1 cellular context compared by ENCODE assay signal in genomic region chr2:46481541-46482193, GRCh38.
TF ChIP-seq lines count a peak whose summit lies in the region.

No MANE protein-coding gene starts in this region.

TF ChIP-seq in HEK293, 187 proteins besides CTCF, POLR2A, EP300 and RAD21 (continued from another document and continues in another):
- TF ChIP-seq INSM2 (tag by site-specific recombination; IDR thresholded peaks at IDR 0.05) (peak; percentile 99), TCF7L2 (IDR thresholded peaks at IDR 0.05; ENCODE audit: borderline replicate concordance, low read depth, low read length) (peak; percentile 60), ZSCAN30 (tag by site-specific recombination; IDR thresholded peaks at IDR 0.05) (peak; percentile 44), ZNF561 (tag by site-specific recombination; IDR thresholded peaks at IDR 0.05; ENCODE audit: borderline replicate concordance) (peak; percentile 84), ZNF660 (tag by site-specific recombination; IDR thresholded peaks at IDR 0.05) (peak; percentile 91), ZFP37 (tag by site-specific recombination; IDR thresholded peaks at IDR 0.05) (peak; percentile 88), PRDM6 (tag by site-specific recombination; IDR thresholded peaks at IDR 0.05) (peak; percentile 98), BCL11B (tag by site-specific recombination; IDR thresholded peaks at IDR 0.05; ENCODE audit: low read depth) (peak; percentile 57; the same call in 1 of the 2 replicates), ZNF560 (tag by site-specific recombination; IDR thresholded peaks at IDR 0.05; ENCODE audit: borderline replicate concordance) (no peak), ZNF146 (tag by site-specific recombination; IDR thresholded peaks at IDR 0.05) (peak; percentile 69), ZNF558 (tag by site-specific recombination; IDR thresholded peaks at IDR 0.05) (peak; percentile 89), ZNF24 (tag by site-specific recombination; IDR thresholded peaks at IDR 0.05) (peak; percentile 99), SETDB1 (IDR thresholded peaks at IDR 0.05; ENCODE audit: insufficient read length, low read length) (peak; percentile 14), ZNF292 (tag by site-specific recombination; IDR thresholded peaks at IDR 0.05; ENCODE audit: borderline replicate concordance, low read depth) (no peak), BCL11A (tag by site-specific recombination; IDR thresholded peaks at IDR 0.05; ENCODE audit: low read depth) (peak; percentile 98), OSR2 (tag by site-specific recombination; IDR thresholded peaks at IDR 0.05) (peak; percentile 100), ZNF266 (tag by site-specific recombination; IDR thresholded peaks at IDR 0.05; ENCODE audit: low read depth) (no peak), ZNF747 (tag by site-specific recombination; IDR thresholded peaks at IDR 0.05) (no peak), ZSCAN4 (tag by site-specific recombination; IDR thresholded peaks at IDR 0.05) (peak; percentile 67; the same call in 1 of the 2 replicates), ZNF335 (tag by site-specific recombination; conservative IDR thresholded peaks at IDR 0.05) (peak; percentile 48; the same call in 1 of the 2 replicates), SP7 (tag by site-specific recombination; IDR thresholded peaks at IDR 0.05) (peak; percentile 100), ZNF677 (tag by site-specific recombination; IDR thresholded peaks at IDR 0.05) (no peak), ZNF10 (tag by site-specific recombination; IDR thresholded peaks at IDR 0.05) (peak; percentile 63), HOXD13 (CRISPR knock-in tag; IDR thresholded peaks at IDR 0.05; ENCODE audit: borderline replicate concordance) (peak; percentile 96), ZNF302 (tag by site-specific recombination; IDR thresholded peaks at IDR 0.05; ENCODE audit: low read depth) (no peak), ZNF221 (tag by site-specific recombination; IDR thresholded peaks at IDR 0.05; ENCODE audit: borderline replicate concordance) (no peak), SP2 (tag by site-specific recombination; IDR thresholded peaks at IDR 0.05) (peak; percentile 40; the same call in 1 of the 2 replicates), ZNF596 (tag by site-specific recombination; IDR thresholded peaks at IDR 0.05) (no peak), ZNF513 (tag by site-specific recombination; IDR thresholded peaks at IDR 0.05) (peak; percentile 57; the same call in 1 of the 2 replicates), PBX3 (CRISPR knock-in tag; IDR thresholded peaks at IDR 0.05) (no peak), GLIS1 (tag by site-specific recombination; IDR thresholded peaks at IDR 0.05) (peak; percentile 92), OVOL3 (tag by site-specific recombination; IDR thresholded peaks at IDR 0.05) (peak; percentile 97), ZNF548 (tag by site-specific recombination; IDR thresholded peaks at IDR 0.05) (no peak)
- TF ChIP-seq, protein P1, sequence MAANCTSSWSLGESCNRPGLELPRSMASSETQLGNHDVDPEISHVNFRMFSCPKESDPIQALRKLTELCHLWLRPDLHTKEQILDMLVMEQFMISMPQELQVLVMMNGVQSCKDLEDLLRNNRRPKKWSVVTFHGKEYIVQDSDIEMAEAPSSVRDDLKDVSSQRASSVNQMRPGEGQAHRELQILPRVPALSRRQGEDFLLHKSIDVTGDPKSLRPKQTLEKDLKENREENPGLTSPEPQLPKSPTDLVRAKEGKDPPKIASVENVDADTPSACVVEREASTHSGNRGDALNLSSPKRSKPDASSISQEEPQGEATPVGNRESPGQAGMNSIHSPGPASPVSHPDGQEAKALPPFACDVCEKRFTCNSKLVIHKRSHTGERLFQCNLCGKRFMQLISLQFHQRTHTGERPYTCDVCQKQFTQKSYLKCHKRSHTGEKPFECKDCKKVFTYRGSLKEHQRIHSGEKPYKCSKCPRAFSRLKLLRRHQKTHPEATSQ (tag by site-specific recombination; IDR thresholded peaks at IDR 0.05), result no peak
- TF ChIP-seq, protein P2, sequence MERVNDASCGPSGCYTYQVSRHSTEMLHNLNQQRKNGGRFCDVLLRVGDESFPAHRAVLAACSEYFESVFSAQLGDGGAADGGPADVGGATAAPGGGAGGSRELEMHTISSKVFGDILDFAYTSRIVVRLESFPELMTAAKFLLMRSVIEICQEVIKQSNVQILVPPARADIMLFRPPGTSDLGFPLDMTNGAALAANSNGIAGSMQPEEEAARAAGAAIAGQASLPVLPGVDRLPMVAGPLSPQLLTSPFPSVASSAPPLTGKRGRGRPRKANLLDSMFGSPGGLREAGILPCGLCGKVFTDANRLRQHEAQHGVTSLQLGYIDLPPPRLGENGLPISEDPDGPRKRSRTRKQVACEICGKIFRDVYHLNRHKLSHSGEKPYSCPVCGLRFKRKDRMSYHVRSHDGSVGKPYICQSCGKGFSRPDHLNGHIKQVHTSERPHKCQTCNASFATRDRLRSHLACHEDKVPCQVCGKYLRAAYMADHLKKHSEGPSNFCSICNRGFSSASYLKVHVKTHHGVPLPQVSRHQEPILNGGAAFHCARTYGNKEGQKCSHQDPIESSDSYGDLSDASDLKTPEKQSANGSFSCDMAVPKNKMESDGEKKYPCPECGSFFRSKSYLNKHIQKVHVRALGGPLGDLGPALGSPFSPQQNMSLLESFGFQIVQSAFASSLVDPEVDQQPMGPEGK (tag by site-specific recombination; IDR thresholded peaks at IDR 0.05), result peak; percentile 59
- TF ChIP-seq, protein P3, sequence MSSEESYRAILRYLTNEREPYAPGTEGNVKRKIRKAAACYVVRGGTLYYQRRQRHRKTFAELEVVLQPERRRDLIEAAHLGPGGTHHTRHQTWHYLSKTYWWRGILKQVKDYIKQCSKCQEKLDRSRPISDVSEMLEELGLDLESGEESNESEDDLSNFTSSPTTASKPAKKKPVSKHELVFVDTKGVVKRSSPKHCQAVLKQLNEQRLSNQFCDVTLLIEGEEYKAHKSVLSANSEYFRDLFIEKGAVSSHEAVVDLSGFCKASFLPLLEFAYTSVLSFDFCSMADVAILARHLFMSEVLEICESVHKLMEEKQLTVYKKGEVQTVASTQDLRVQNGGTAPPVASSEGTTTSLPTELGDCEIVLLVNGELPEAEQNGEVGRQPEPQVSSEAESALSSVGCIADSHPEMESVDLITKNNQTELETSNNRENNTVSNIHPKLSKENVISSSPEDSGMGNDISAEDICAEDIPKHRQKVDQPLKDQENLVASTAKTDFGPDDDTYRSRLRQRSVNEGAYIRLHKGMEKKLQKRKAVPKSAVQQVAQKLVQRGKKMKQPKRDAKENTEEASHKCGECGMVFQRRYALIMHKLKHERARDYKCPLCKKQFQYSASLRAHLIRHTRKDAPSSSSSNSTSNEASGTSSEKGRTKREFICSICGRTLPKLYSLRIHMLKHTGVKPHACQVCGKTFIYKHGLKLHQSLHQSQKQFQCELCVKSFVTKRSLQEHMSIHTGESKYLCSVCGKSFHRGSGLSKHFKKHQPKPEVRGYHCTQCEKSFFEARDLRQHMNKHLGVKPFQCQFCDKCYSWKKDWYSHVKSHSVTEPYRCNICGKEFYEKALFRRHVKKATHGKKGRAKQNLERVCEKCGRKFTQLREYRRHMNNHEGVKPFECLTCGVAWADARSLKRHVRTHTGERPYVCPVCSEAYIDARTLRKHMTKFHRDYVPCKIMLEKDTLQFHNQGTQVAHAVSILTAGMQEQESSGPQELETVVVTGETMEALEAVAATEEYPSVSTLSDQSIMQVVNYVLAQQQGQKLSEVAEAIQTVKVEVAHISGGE (tag by site-specific recombination; conservative IDR thresholded peaks at IDR 0.05; ENCODE audit: low read depth), result 0 out of 2 replicates have a peak, but pooled peaks have one; percentile 29
- TF ChIP-seq, protein P4, sequence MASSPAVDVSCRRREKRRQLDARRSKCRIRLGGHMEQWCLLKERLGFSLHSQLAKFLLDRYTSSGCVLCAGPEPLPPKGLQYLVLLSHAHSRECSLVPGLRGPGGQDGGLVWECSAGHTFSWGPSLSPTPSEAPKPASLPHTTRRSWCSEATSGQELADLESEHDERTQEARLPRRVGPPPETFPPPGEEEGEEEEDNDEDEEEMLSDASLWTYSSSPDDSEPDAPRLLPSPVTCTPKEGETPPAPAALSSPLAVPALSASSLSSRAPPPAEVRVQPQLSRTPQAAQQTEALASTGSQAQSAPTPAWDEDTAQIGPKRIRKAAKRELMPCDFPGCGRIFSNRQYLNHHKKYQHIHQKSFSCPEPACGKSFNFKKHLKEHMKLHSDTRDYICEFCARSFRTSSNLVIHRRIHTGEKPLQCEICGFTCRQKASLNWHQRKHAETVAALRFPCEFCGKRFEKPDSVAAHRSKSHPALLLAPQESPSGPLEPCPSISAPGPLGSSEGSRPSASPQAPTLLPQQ (tag by site-specific recombination; IDR thresholded peaks at IDR 0.05), result peak; percentile 89
- TF ChIP-seq, protein P5, sequence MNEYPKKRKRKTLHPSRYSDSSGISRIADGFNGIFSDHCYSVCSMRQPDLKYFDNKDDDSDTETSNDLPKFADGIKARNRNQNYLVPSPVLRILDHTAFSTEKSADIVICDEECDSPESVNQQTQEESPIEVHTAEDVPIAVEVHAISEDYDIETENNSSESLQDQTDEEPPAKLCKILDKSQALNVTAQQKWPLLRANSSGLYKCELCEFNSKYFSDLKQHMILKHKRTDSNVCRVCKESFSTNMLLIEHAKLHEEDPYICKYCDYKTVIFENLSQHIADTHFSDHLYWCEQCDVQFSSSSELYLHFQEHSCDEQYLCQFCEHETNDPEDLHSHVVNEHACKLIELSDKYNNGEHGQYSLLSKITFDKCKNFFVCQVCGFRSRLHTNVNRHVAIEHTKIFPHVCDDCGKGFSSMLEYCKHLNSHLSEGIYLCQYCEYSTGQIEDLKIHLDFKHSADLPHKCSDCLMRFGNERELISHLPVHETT (tag by site-specific recombination; IDR thresholded peaks at IDR 0.05), result peak; percentile 99
- TF ChIP-seq, protein P6, sequence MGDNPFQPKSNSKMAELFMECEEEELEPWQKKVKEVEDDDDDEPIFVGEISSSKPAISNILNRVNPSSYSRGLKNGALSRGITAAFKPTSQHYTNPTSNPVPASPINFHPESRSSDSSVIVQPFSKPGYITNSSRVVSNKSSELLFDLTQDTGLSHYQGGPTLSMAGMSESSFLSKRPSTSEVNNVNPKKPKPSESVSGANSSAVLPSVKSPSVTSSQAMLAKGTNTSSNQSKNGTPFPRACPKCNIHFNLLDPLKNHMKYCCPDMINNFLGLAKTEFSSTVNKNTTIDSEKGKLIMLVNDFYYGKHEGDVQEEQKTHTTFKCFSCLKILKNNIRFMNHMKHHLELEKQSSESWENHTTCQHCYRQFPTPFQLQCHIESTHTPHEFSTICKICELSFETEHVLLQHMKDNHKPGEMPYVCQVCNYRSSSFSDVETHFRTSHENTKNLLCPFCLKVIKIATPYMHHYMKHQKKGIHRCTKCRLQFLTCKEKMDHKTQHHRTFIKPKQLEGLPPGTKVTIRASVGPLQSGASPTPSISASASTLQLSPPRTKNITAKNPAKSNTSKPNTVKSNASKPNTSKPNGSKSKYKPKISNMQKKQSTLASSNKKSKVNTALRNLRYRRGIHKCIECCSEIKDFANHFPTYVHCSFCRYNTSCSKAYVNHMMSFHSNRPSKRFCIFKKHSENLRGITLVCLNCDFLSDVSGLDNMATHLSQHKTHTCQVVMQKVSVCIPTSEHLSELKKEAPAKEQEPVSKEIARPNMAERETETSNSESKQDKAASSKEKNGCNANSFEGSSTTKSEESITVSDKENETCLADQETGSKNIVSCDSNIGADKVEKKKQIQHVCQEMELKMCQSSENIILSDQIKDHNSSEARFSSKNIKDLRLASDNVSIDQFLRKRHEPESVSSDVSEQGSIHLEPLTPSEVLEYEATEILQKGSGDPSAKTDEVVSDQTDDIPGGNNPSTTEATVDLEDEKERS (tag by site-specific recombination; IDR thresholded peaks at IDR 0.05), result no peak
